In the genomic region with DNA sequence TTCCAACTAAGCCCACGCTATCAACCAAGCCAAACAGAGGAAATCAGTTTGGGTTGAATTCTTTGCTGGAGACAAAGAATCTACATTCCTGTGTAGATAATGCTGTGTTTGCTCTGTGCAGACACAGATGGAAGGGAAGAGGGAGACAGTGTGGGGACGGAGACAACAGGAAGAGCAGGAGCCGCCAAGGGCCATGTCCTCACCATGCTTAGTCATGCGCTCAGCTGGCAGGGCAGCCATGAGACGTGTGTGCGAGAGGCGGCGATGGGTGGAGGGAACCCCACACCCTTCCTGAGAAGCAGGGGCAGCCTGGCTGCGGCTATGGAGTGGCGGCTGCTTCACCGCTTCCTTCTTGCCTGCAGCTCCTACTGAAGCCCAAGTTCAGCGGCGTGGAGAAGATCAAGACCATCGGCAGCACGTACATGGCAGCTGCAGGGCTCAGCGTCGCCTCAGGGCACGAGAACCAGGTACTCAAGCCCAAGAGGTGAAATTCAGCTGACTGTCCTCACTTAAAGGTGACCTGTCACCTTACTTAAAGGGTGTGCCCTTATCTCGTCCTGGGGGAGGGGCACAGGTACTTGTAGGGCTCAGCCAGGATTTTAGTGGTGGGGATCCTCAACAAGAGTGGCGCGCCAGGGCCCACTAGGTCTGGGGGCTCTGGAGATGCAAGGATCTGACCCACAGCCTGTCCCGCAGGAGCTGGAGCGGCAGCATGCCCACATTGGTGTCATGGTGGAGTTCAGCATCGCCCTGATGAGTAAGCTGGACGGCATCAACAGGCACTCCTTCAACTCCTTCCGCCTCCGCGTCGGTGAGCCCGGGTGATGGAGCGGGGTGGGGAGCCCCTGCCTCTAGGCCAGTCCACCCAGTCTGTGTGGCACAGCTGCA, we compare ENCODE assay signal across 8 cellular contexts. TPM values are rescaled to one million over a fixed set of nuclear protein-coding genes. Genes with fewer than 3 reads are reported as not detected.
DNase-seq lines count a peak whose midpoint lies in the region; ATAC-seq lines count a peak whose summit lies in the region.

No MANE protein-coding gene starts in this region.

- ATAC-seq in sciatic nerve = peak; percentile 60
- ATAC-seq in GM21447 (IDR thresholded peaks at IDR 0.05; ENCODE audit: unreplicated experiment) = no peak
- no peak for ATAC-seq in HG03139 (IDR thresholded peaks at IDR 0.05; ENCODE audit: unreplicated experiment)
- no peak for ATAC-seq in GM21825 (IDR thresholded peaks at IDR 0.05; ENCODE audit: unreplicated experiment)

- intact Hi-C loops in sciatic nerve (cut with DNase I) = no loop called here

- DNase-seq in GF-D8 (lab: John Stamatoyannopoulos, UW) = peak; percentile 76
- DNase-seq in activated CD8-positive, alpha-beta memory T cell treated with anti-CD3 and anti-CD28 coated beads, Interleukin-2, amount 50 U/mL, for 48 hours = peak; percentile 65
- peak; percentile 61 for DNase-seq in globus pallidus (ENCODE audit: low spot score)
- no peak for DNase-seq in sciatic nerve (ENCODE audit: low spot score)
- DNase-seq in NCI-H2227 treated with DMSO at 0.1 percent for 48 hours (lab: John Stamatoyannopoulos, UW) = no peak

RNA-seq across cellular contexts. Expression of a gene that starts 47.5 kb away (rescaled TPM):
- total RNA-seq in sciatic nerve = 39.4 TPM

RNA-seq across cellular contexts. Expression of a gene that starts 54.9 kb away (rescaled TPM):
- total RNA-seq in sciatic nerve = 73.5 TPM

Comparison
In these comparisons a context has a peak if more than half of its experiments do, and no peak if none do; other contexts are left out.
1. DNase-seq: peak in GF-D8 (single experiment), activated CD8-positive, alpha-beta memory T cell treated with anti-CD3 and anti-CD28 coated beads, Interleukin-2, amount 50 U/mL, for 48 hours (single experiment) and globus pallidus (single experiment); none in sciatic nerve (single experiment) and NCI-H2227 treated with DMSO at 0.1 percent for 48 hours (single experiment).